ENCODE assay signal across 8 cellular contexts in genomic region chr22:44181033-44181911, GRCh38. TPM values are rescaled to one million over a fixed set of nuclear protein-coding genes. Genes with fewer than 3 reads are reported as not detected.
DNase-seq lines count a peak whose midpoint lies in the region; ATAC-seq and TF ChIP-seq lines count a peak whose summit lies in the region.

No MANE protein-coding gene starts in this region.

- H3K9me3 Mint-ChIP-seq in activated naive CD4-positive, alpha-beta T cell treated with anti-CD3 and anti-CD28 coated beads, Interleukin-2, amount 10 ng/mL, durations not matched to agents 7 days and 5 days, result no peaks in the 10 kb centered on the region

- CTCF ChIA-PET in activated naive CD4-positive, alpha-beta T cell treated with anti-CD3 and anti-CD28 coated beads, Interleukin-2, amount 10 ng/mL, durations not matched to agents 7 days and 5 days (lab: Charles Lee), result interaction anchor here (0.9 to 1.3 kb wide), 3 partner anchors 9 to 187 kb away, joined by 3 to 4 read pairs (median 4); no protein-coding TSS in a partner anchor

- H3K36me3 ChIP-seq in SK-N-MC (ENCODE audit: insufficient read depth, low read length), result no peaks in the 10 kb centered on the region
- no peaks in the 10 kb centered on the region for H3K36me3 ChIP-seq in muscle layer of duodenum (ENCODE audit: control insufficient read depth in 1 of 2, insufficient read depth in 2 of 2, low read length in 2 of 2)
- peaks cover 12% of the 10 kb centered on the region for H3K36me3 ChIP-seq in thymus (ENCODE audit: control insufficient read depth, insufficient read depth)

- ATAC-seq in GM18505 (IDR thresholded peaks at IDR 0.05; ENCODE audit: unreplicated experiment) (no peak), GM21825 (IDR thresholded peaks at IDR 0.05; ENCODE audit: unreplicated experiment) (no peak)

- peak overlapping the region; percentile 89 for H3K27ac Mint-ChIP-seq in activated naive CD4-positive, alpha-beta T cell treated with anti-CD3 and anti-CD28 coated beads, Interleukin-2, amount 10 ng/mL, durations not matched to agents 7 days and 5 days

- H3K4me3 ChIP-seq in SK-N-MC, result peak overlapping the region; percentile 54; the same call in 1 of the 2 replicates
- peak overlapping the region; percentile 42 to 48 for H3K4me3 ChIP-seq in muscle layer of duodenum (ENCODE audit: low read depth in 1 of 2, low read length in 2 of 2)
- H3K4me3 ChIP-seq in thymus (ENCODE audit: low read length), result peak overlapping the region; percentile 82

- H3K9me3 ChIP-seq in SK-N-MC (ENCODE audit: low read depth, low read length) (no peaks in the 10 kb centered on the region), muscle layer of duodenum (ENCODE audit: control insufficient read depth in 1 of 2, low read length in 2 of 2) (no peaks in the 10 kb centered on the region), thymus (ENCODE audit: control insufficient read depth) (no peaks in the 10 kb centered on the region)

- peak overlapping the region; percentile 53 for H3K9ac ChIP-seq in SK-N-MC (ENCODE audit: insufficient read length)

- no peaks in the 10 kb centered on the region for H3K27me3 ChIP-seq in muscle layer of duodenum (ENCODE audit: low read depth, low read length)
- no peaks in the 10 kb centered on the region for H3K27me3 ChIP-seq in thymus (ENCODE audit: control insufficient read depth, insufficient read depth)

- no peak for DNase-seq in SK-N-MC (ENCODE audit: low read depth, low spot score)
- peak; percentile 84 for DNase-seq in activated naive CD4-positive, alpha-beta T cell treated with anti-CD3 and anti-CD28 coated beads, Interleukin-2, amount 10 ng/mL, durations not matched to agents 7 days and 5 days
- no peak for DNase-seq in SW480 (ENCODE audit: low spot score)
- no peak for DNase-seq in NCI-H748 treated with DMSO at 0.1 percent for 48 hours (lab: John Stamatoyannopoulos, UW)

- peaks cover 20% of the 10 kb centered on the region for H3K36me3 Mint-ChIP-seq in activated naive CD4-positive, alpha-beta T cell treated with anti-CD3 and anti-CD28 coated beads, Interleukin-2, amount 10 ng/mL, durations not matched to agents 7 days and 5 days

- H3K4me1 Mint-ChIP-seq in activated naive CD4-positive, alpha-beta T cell treated with anti-CD3 and anti-CD28 coated beads, Interleukin-2, amount 10 ng/mL, durations not matched to agents 7 days and 5 days, result peaks cover 32% of the 10 kb centered on the region

- H3K27ac ChIP-seq in SK-N-MC (peak overlapping the region; percentile 59), muscle layer of duodenum (ENCODE audit: low read length) (peak overlapping the region; percentile 45), thymus (ENCODE audit: low read depth) (peak overlapping the region; percentile 87)

- 5% methylated on average over 40 of the region's 40 CpGs for WGBS in thymus

- peak; percentile 31 for TF ChIP-seq POLR2A in GM18505 (IDR thresholded peaks at IDR 0.05; ENCODE audit: borderline replicate concordance, extremely low read depth, insufficient read depth, insufficient read length)

- H3K4me3 Mint-ChIP-seq in activated naive CD4-positive, alpha-beta T cell treated with anti-CD3 and anti-CD28 coated beads, Interleukin-2, amount 10 ng/mL, durations not matched to agents 7 days and 5 days, result peak overlapping the region; percentile 76

- peaks cover 18% of the 10 kb centered on the region for H3K27me3 Mint-ChIP-seq in activated naive CD4-positive, alpha-beta T cell treated with anti-CD3 and anti-CD28 coated beads, Interleukin-2, amount 10 ng/mL, durations not matched to agents 7 days and 5 days

- H3K4me1 ChIP-seq in muscle layer of duodenum (ENCODE audit: control insufficient read depth in 1 of 2, insufficient read depth in 2 of 2, low read length in 2 of 2) (no peaks in the 10 kb centered on the region), thymus (ENCODE audit: control insufficient read depth, insufficient read depth, low read length) (peaks cover 12% of the 10 kb centered on the region)

RNA-seq across cellular contexts. Expression of gene PARVG, which starts 0.5 kb away (rescaled TPM):
- 165 TPM for polyA plus RNA-seq in thymus
